ENCODE assay signal across 8 cellular contexts in the genomic region with DNA sequence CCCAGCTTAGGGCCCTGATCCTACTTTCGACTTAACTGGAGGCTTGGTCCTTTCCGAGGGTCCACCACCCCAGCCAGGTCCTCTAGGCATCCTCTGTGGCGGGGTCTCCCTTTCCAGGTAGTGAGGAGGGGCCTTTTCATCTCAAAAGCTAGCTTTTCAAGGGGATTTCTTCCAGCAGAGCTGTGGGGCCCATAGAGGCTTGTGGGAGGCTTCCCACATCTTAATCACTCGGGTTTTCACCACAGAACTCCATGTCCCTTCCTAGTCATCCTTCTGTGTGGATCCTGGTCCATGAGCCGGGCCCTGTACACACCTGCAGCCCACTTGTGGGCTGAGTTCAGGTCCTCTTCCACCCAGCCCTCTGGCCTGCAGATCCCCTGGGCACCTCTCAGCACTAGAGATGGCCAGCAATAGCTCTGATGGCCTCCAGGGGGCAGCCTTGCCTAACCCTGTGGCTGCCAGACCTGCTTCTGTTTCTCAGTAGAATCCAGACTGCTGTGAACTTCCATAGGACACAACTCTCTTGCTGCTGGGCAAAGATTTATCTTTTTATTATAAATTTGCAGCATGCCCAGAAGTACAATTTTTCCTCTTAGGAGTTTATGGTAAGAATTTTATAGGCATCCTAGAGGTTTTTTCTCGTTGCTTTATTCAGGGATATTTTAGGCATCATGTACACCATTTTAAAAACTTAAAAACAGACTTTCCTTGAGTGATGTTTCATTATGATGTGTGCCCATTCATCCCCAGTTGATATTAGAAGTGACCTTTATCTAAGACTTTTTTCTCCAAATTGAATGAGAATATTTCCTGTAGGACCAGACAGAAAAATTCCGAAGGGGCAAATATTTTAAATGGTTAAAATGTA.
DNase-seq lines count a peak whose midpoint lies in the region; ATAC-seq and TF ChIP-seq lines count a peak whose summit lies in the region.

No MANE protein-coding gene starts in this region.

- H3K36me3 Mint-ChIP-seq in activated T-cell treated with anti-CD3 and anti-CD28 coated beads, Interleukin-2, amount 50 U/mL, for 72 hours (ENCODE audit: insufficient read depth in 2 of 2) = no peaks in the 10 kb centered on the region

- H3K27ac ChIP-seq in DOHH2 (ENCODE audit: low read depth, low read length) (no peak overlapping the region), PC-9 (no peak overlapping the region), thyroid gland (no peak overlapping the region)

- ATAC-seq in GM21576 (IDR thresholded peaks at IDR 0.05; ENCODE audit: unreplicated experiment) = peak; percentile 94
- ATAC-seq in activated T-cell treated with anti-CD3 and anti-CD28 coated beads, Interleukin-2, amount 50 U/mL, for 72 hours (replicated peaks in 1 of 2) = peak; percentile 87 to 89
- ATAC-seq in omental fat pad (ENCODE audit: low FRiP score) = peak; percentile 91

- no peaks in the 10 kb centered on the region for H4K20me1 ChIP-seq in DOHH2 (ENCODE audit: control insufficient read depth, insufficient read depth, low read depth, low read length)
- H4K20me1 ChIP-seq in PC-9 (ENCODE audit: insufficient read depth) = peaks cover 36% of the 10 kb centered on the region

- H3K4me3 ChIP-seq in DOHH2 (ENCODE audit: low read length) (no peak overlapping the region), PC-9 (no peak overlapping the region), thyroid gland (replicated peaks in 1 of 3) (no peak overlapping the region)

- H3K9me3 Mint-ChIP-seq in activated T-cell treated with anti-CD3 and anti-CD28 coated beads, Interleukin-2, amount 50 U/mL, for 72 hours = peaks cover 6% of the 10 kb centered on the region in 2 donors

- H3K27me3 ChIP-seq in DOHH2 (ENCODE audit: control insufficient read depth, low read length) (no peaks in the 10 kb centered on the region), PC-9 (ENCODE audit: insufficient read depth, low read depth) (no peaks in the 10 kb centered on the region), thyroid gland (no peaks in the 10 kb centered on the region)

- H3K36me3 ChIP-seq in DOHH2 (ENCODE audit: control insufficient read depth, low read length) = no peaks in the 10 kb centered on the region
- peaks cover 10% of the 10 kb centered on the region; the same call in 1 of the 2 replicates for H3K36me3 ChIP-seq in PC-9 (ENCODE audit: low read depth)
- no peaks in the 10 kb centered on the region for H3K36me3 ChIP-seq in thyroid gland

- peaks cover 5% of the 10 kb centered on the region; the same call in 1 of the 2 replicates for H3K4me1 ChIP-seq in DOHH2 (ENCODE audit: control insufficient read depth, low read length)
- no peaks in the 10 kb centered on the region for H3K4me1 ChIP-seq in PC-9 (replicated peaks; ENCODE audit: insufficient read depth)
- no peaks in the 10 kb centered on the region for H3K4me1 ChIP-seq in thyroid gland

- CTCF ChIA-PET in PC-9 (lab: Charles Lee) = interaction anchor here (0.5 to 1.5 kb wide), 10 partner anchors 9 to 886 kb away, joined by 3 to 12 read pairs (median 4); no protein-coding TSS in a partner anchor

- intact Hi-C loops in PC-9 (cut with micrococcal nuclease; ENCODE audit: unreplicated experiment) (loop anchor here (1.0 to 5.0 kb wide), 2 partner anchors 296 to 660 kb away; no protein-coding TSS in a partner anchor), thyroid gland (cut with DNase I) (loop anchor here (10.0 kb wide), 1 partner anchor 293 kb away; no protein-coding TSS in a partner anchor)

- no peak for TF ChIP-seq EP300 in Ishikawa (IDR thresholded peaks at IDR 0.05; ENCODE audit: borderline replicate concordance)

- TF ChIP-seq CTCF in DOHH2 (IDR thresholded peaks at IDR 0.05; ENCODE audit: low read depth, low read length, poor library complexity, severe bottlenecking) = peak; percentile 90
- TF ChIP-seq CTCF in PC-9 (conservative IDR thresholded peaks at IDR 0.05) = peak; percentile 98
- peak in 1 of 3 donors; percentile 42 for TF ChIP-seq CTCF in omental fat pad (IDR thresholded peaks at IDR 0.05)
- peak; percentile 72 to 95 (median 82) for TF ChIP-seq CTCF in thyroid gland (IDR thresholded peaks at IDR 0.05)

- H3K4me2 ChIP-seq in DOHH2 (ENCODE audit: low read length) (no peak overlapping the region), PC-9 (no peak overlapping the region)

- H2AFZ ChIP-seq in PC-9 = no peak overlapping the region

- no peak overlapping the region for H3K4me3 Mint-ChIP-seq in activated T-cell treated with anti-CD3 and anti-CD28 coated beads, Interleukin-2, amount 50 U/mL, for 72 hours

- peaks cover 6% of the 10 kb centered on the region for H3K27me3 Mint-ChIP-seq in activated T-cell treated with anti-CD3 and anti-CD28 coated beads, Interleukin-2, amount 50 U/mL, for 72 hours (ENCODE audit: low read depth)

- POLR2A ChIA-PET in PC-9 (lab: Charles Lee; ENCODE audit: unreplicated experiment) = interaction anchor here (0.8 kb wide), 1 partner anchor 31 kb away, joined by 8 read pairs; no protein-coding TSS in a partner anchor

- H3K9me2 ChIP-seq in DOHH2 (replicated peaks; ENCODE audit: control insufficient read depth, low read length) (no peaks in the 10 kb centered on the region), PC-9 (ENCODE audit: insufficient read depth) (no peaks in the 10 kb centered on the region)

- WGBS in thyroid gland, 2 donors = 67 to 69% methylated on average over 7 of the region's 7 CpGs

- peak in 1 of 2 experiments; percentile 77 for DNase-seq in PC-9
- DNase-seq in activated T-cell treated with anti-CD3 and anti-CD28 coated beads, Interleukin-2, amount 50 U/mL, for 72 hours = peak; percentile 58 to 69
- DNase-seq in fibroblast of peridontal ligament (ENCODE audit: extremely low read depth) = peak; percentile 66
- no peak for DNase-seq in omental fat pad (ENCODE audit: low spot score)
- DNase-seq in thyroid gland = peak; percentile 54 to 66

- H3F3A ChIP-seq in DOHH2 (ENCODE audit: control insufficient read depth, insufficient read depth) = no peaks in the 10 kb centered on the region
- peaks cover 28% of the 10 kb centered on the region; the same call in 1 of the 2 replicates for H3F3A ChIP-seq in PC-9 (ENCODE audit: insufficient read depth, low read depth)

- BruUV-seq in PC-9 (replicated peaks; lab: Mats Ljungman, UMichigan) = no TSS peak

- H3K27ac Mint-ChIP-seq in activated T-cell treated with anti-CD3 and anti-CD28 coated beads, Interleukin-2, amount 50 U/mL, for 72 hours = no peak overlapping the region

- no peaks in the 10 kb centered on the region for H3K79me2 ChIP-seq in DOHH2 (ENCODE audit: control insufficient read depth, low read length)
- peaks cover 15% of the 10 kb centered on the region; the same call in 1 of the 2 replicates for H3K79me2 ChIP-seq in PC-9 (ENCODE audit: low read depth)

- no peaks in the 10 kb centered on the region for H3K9me3 ChIP-seq in DOHH2 (ENCODE audit: control insufficient read depth, insufficient read depth, low read length)
- no peaks in the 10 kb centered on the region for H3K9me3 ChIP-seq in PC-9 (ENCODE audit: insufficient read depth, low read depth)
- no peaks in the 10 kb centered on the region for H3K9me3 ChIP-seq in thyroid gland

- H3K4me1 Mint-ChIP-seq in activated T-cell treated with anti-CD3 and anti-CD28 coated beads, Interleukin-2, amount 50 U/mL, for 72 hours (ENCODE audit: low read depth) = no peaks in the 10 kb centered on the region

- TF ChIP-seq RAD21 in Ishikawa (IDR thresholded peaks at IDR 0.05; ENCODE audit: low read depth) = peak; percentile 81

- no peak for TF ChIP-seq POLR2A in thyroid gland (IDR thresholded peaks at IDR 0.05)

TF ChIP-seq in Ishikawa, 13 proteins besides CTCF, POLR2A, EP300 and RAD21:
- TF ChIP-seq, protein P1, sequence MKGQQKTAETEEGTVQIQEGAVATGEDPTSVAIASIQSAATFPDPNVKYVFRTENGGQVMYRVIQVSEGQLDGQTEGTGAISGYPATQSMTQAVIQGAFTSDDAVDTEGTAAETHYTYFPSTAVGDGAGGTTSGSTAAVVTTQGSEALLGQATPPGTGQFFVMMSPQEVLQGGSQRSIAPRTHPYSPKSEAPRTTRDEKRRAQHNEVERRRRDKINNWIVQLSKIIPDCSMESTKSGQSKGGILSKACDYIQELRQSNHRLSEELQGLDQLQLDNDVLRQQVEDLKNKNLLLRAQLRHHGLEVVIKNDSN (IDR thresholded peaks at IDR 0.05) = no peak
- no peak for TF ChIP-seq FOXM1 (IDR thresholded peaks at IDR 0.05; ENCODE audit: borderline replicate concordance, low read depth)
- TF ChIP-seq, protein P2, sequence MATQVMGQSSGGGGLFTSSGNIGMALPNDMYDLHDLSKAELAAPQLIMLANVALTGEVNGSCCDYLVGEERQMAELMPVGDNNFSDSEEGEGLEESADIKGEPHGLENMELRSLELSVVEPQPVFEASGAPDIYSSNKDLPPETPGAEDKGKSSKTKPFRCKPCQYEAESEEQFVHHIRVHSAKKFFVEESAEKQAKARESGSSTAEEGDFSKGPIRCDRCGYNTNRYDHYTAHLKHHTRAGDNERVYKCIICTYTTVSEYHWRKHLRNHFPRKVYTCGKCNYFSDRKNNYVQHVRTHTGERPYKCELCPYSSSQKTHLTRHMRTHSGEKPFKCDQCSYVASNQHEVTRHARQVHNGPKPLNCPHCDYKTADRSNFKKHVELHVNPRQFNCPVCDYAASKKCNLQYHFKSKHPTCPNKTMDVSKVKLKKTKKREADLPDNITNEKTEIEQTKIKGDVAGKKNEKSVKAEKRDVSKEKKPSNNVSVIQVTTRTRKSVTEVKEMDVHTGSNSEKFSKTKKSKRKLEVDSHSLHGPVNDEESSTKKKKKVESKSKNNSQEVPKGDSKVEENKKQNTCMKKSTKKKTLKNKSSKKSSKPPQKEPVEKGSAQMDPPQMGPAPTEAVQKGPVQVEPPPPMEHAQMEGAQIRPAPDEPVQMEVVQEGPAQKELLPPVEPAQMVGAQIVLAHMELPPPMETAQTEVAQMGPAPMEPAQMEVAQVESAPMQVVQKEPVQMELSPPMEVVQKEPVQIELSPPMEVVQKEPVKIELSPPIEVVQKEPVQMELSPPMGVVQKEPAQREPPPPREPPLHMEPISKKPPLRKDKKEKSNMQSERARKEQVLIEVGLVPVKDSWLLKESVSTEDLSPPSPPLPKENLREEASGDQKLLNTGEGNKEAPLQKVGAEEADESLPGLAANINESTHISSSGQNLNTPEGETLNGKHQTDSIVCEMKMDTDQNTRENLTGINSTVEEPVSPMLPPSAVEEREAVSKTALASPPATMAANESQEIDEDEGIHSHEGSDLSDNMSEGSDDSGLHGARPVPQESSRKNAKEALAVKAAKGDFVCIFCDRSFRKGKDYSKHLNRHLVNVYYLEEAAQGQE (IDR thresholded peaks at IDR 0.05; ENCODE audit: low read depth) = no peak
TF ChIP-seq in Ishikawa: peak in this region for 0.
